Comparison of ENCODE assay signal across 30 cellular contexts in genomic region chr9:24434183-24434582, GRCh38.
"Had no signal": no experiment of that assay in that cellular context is flagged by ENCODE, and none has a peak within 500 bp of the region (broad histone marks: within the 10 kb centered on the region; RNA-seq: fewer than 3 reads in every experiment).

No MANE protein-coding gene starts in this region.

- H3K27ac ChIP-seq: body of pancreas, epithelial cell of prostate, esophagus squamous epithelium, WERI-Rb-1 had no signal

- ATAC-seq: activated CD4-positive, CD25-positive, alpha-beta regulatory T cell treated with anti-CD3 and anti-CD28 coated beads, Interleukin-2, amount 50 U/mL, for 24 hours; activated CD8-positive, alpha-beta T cell treated with anti-CD3 and anti-CD28 coated beads for 36 hours; activated T-cell treated with anti-CD3 and anti-CD28 coated beads, Interleukin-2, amount 50 U/mL, for 4 hours; activated T-helper 17 cell treated with anti-CD3 and anti-CD28 coated beads, Interleukin-2, amount 50 U/mL, for 72 hours; body of pancreas; effector memory CD8-positive, alpha-beta T cell; T-helper 17 cell had no signal

- H3K27ac Mint-ChIP-seq: activated B cell treated with CpG ODN at 0.5 μM for 24 hours; activated CD8-positive, alpha-beta T cell treated with anti-CD3 and anti-CD28 coated beads for 36 hours; activated naive CD8-positive, alpha-beta T cell; activated T-helper 17 cell treated with anti-CD3 and anti-CD28 coated beads, Interleukin-2, amount 50 U/mL, for 72 hours; effector memory CD8-positive, alpha-beta T cell; T-helper 17 cell; T-helper 2 cell treated with Interferon-gamma antibody and Interleukin-4, amounts not matched to agents 5 μg/mL and 100 μg/mL, for 36 hours had no signal

- H3K27me3 ChIP-seq: body of pancreas, esophagus squamous epithelium had no signal

- H3K9me3 ChIP-seq: body of pancreas had no signal

- H3K4me1 ChIP-seq: body of pancreas, esophagus squamous epithelium had no signal

- H3K36me3 ChIP-seq: esophagus squamous epithelium, WERI-Rb-1 had no signal

- H3K4me3 ChIP-seq: body of pancreas, esophagus squamous epithelium had no signal

- H3K27me3 Mint-ChIP-seq: activated B cell treated with CpG ODN at 0.5 μM for 24 hours; activated CD8-positive, alpha-beta T cell treated with anti-CD3 and anti-CD28 coated beads for 36 hours; activated naive CD8-positive, alpha-beta T cell; activated T-helper 17 cell treated with anti-CD3 and anti-CD28 coated beads, Interleukin-2, amount 50 U/mL, for 72 hours; central memory CD8-positive, alpha-beta T cell; effector memory CD8-positive, alpha-beta T cell; T-helper 17 cell had no signal

- H3K36me3 Mint-ChIP-seq: activated naive CD8-positive, alpha-beta T cell had no signal

- H3K4me3 Mint-ChIP-seq: activated B cell treated with CpG ODN at 0.5 μM for 24 hours; activated CD8-positive, alpha-beta T cell treated with anti-CD3 and anti-CD28 coated beads for 36 hours; activated naive CD8-positive, alpha-beta T cell; activated T-cell treated with anti-CD3 and anti-CD28 coated beads, Interleukin-2, amount 50 U/mL, for 4 hours; activated T-helper 17 cell treated with anti-CD3 and anti-CD28 coated beads, Interleukin-2, amount 50 U/mL, for 72 hours; central memory CD8-positive, alpha-beta T cell; effector memory CD8-positive, alpha-beta T cell; T-helper 17 cell; T-helper 2 cell treated with Interferon-gamma antibody and Interleukin-4, amounts not matched to agents 5 μg/mL and 100 μg/mL, for 36 hours had no signal

- DNase-seq: activated B cell treated with CpG ODN at 0.5 μM for 24 hours; activated CD4-positive, alpha-beta T cell treated with anti-CD3 and anti-CD28 coated beads for 48 hours; activated CD4-positive, alpha-beta T cell treated with anti-CD3 and anti-CD28 coated beads, Interleukin-2, amount 50 U/mL, for 1 hour; activated CD4-positive, alpha-beta T cell treated with anti-CD3 and anti-CD28 coated beads, Interleukin-2, amount 50 U/mL, for 48 hours; activated CD8-positive, alpha-beta memory T cell treated with anti-CD3 and anti-CD28 coated beads for 24 hours; activated CD8-positive, alpha-beta T cell treated with anti-CD3 and anti-CD28 coated beads for 36 hours; activated effector memory CD4-positive, alpha-beta T cell treated with Interleukin-2 at 50 U/mL for 16 hours; activated gamma-delta T cell treated with Interleukin-2 at 50 U/mL for 16 hours; activated naive CD4-positive, alpha-beta T cell treated with anti-CD3 and anti-CD28 coated beads, Interleukin-2, amount 50 U/mL, for 16 hours; activated naive CD4-positive, alpha-beta T cell treated with Interleukin-2 at 50 U/mL for 16 hours; activated T-cell treated with anti-CD3 and anti-CD28 coated beads, Interleukin-2, amount 50 U/mL, for 4 hours; amniotic stem cell; anterior cingulate cortex; body of pancreas; cortex of kidney; dermis blood vessel endothelial cell; effector CD4-positive, alpha-beta T cell; effector memory CD8-positive, alpha-beta T cell; esophagus squamous epithelium; head of caudate nucleus; T-helper 1 cell; T-helper 17 cell; T1000; WERI-Rb-1 had no signal

- H3K4me1 Mint-ChIP-seq: activated B cell treated with CpG ODN at 0.5 μM for 24 hours; activated T-helper 17 cell treated with anti-CD3 and anti-CD28 coated beads, Interleukin-2, amount 50 U/mL, for 72 hours; central memory CD8-positive, alpha-beta T cell; T-helper 17 cell had no signal
